In the genomic region with DNA sequence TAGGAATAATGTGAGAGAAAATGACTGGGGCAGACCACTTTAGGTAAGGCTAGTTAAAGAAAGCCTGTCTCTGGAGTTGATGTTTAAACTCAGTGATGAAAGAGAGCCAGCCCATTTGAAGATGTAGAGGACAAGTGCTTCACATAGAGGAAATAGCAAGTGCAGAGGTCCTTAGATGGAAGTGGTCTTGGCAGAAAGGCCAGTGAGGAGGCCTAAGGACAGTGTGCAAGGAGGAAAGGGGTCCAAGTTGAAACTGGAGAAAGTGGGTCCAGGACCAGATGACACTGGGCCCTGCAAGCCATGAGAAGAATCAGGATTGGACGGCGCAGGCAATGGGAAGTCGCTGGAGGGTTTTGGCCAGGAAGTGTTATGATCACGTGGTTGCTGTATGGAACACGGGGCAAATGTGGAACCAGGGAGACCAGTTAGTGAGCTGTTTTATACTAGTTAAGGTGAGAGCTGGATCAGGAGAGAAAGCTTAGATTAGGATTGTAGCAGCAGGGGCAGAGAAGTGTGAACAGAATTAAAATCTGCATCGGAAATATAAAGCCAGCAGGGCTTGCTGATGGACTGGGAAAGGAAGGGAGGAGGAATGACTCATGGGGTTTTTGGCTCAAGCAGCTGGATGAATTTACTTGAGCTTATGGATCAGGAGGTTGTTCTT, we compare ENCODE assay signal across 8 cellular contexts. TPM values are rescaled to one million over a fixed set of nuclear protein-coding genes. Genes with fewer than 3 reads are reported as not detected.
DNase-seq lines count a peak whose midpoint lies in the region; ATAC-seq and TF ChIP-seq lines count a peak whose summit lies in the region.

No MANE protein-coding gene starts in this region.

- H3K9me3 Mint-ChIP-seq in naive thymus-derived CD4-positive, alpha-beta T cell = no peaks in the 10 kb centered on the region

- peak; percentile 65 for ATAC-seq in Right ventricle myocardium inferior
- peak; percentile 19 for ATAC-seq in naive thymus-derived CD4-positive, alpha-beta T cell

- intact Hi-C loops in Right ventricle myocardium inferior (cut with DNase I) = loop anchor here (2.0 to 5.0 kb wide), 2 partner anchors 33 to 48 kb away; a partner anchor contains a TSS
- intact Hi-C loops in cardiac septum (cut with DNase I) = loop anchor here (5.0 kb wide), 1 partner anchor 48 kb away; a partner anchor contains a TSS
- intact Hi-C loops in dorsolateral prefrontal cortex (cut with DNase I) = no loop called here
- intact Hi-C loops in naive thymus-derived CD4-positive, alpha-beta T cell (cut with micrococcal nuclease) = loop anchor here (1.0 to 10.0 kb wide), 3 partner anchors 8 to 525 kb away; no protein-coding TSS in a partner anchor

- H3K9me3 ChIP-seq in naive thymus-derived CD4-positive, alpha-beta T cell (ENCODE audit: control insufficient read depth in 2 of 3, low read length in 3 of 3) = no peaks in the 10 kb centered on the region

- H3K27me3 ChIP-seq in dorsolateral prefrontal cortex = no peaks in the 10 kb centered on the region
- no peaks in the 10 kb centered on the region for H3K27me3 ChIP-seq in naive thymus-derived CD4-positive, alpha-beta T cell (ENCODE audit: control insufficient read depth in 2 of 2, insufficient read depth in 2 of 2, low read length in 2 of 2)

- H3K4me1 ChIP-seq in naive thymus-derived CD4-positive, alpha-beta T cell (ENCODE audit: control insufficient read depth in 2 of 2, insufficient read depth in 2 of 2, low read length in 2 of 2) = peaks cover 0 to 6% of the 10 kb centered on the region in 2 donors

- TF ChIP-seq CTCF in dorsolateral prefrontal cortex (IDR thresholded peaks at IDR 0.05 in 54 of 56, conservative IDR thresholded peaks at IDR 0.05 in 2 of 56; ENCODE audit: low read depth in 1 of 56, partially characterized antibody in 56 of 56) = peak in 4 of 56 donors; percentile 9 to 18 (median 15)

- H3K36me3 Mint-ChIP-seq in naive thymus-derived CD4-positive, alpha-beta T cell = peaks cover 0 to 2% (median 0%) of the 10 kb centered on the region in 5 donors

- H3K27ac Mint-ChIP-seq in naive thymus-derived CD4-positive, alpha-beta T cell = peak overlapping the region; percentile 38 to 90 (median 71)

- DNase-seq in Right ventricle myocardium inferior (ENCODE audit: missing footprints) (no peak), cardiac septum (ENCODE audit: low spot score) (no peak), RKO (ENCODE audit: low spot score) (peak; percentile 83), dorsolateral prefrontal cortex (peak in 4 of 10 donors; percentile 16 to 50 (median 36)), SIG-M5 (lab: John Stamatoyannopoulos, UW) (no peak), NCI-H187 (lab: John Stamatoyannopoulos, UW) (no peak), NCI-H1092 treated with DMSO at 0.1 percent for 48 hours (lab: John Stamatoyannopoulos, UW) (no peak)
- DNase-seq in naive thymus-derived CD4-positive, alpha-beta T cell = no peak

- H3K4me3 ChIP-seq in dorsolateral prefrontal cortex = peak overlapping the region in 30 of 59 donors; percentile 2 to 49 (median 23)
- no peak overlapping the region for H3K4me3 ChIP-seq in naive thymus-derived CD4-positive, alpha-beta T cell (ENCODE audit: low read length)

- H3K27ac ChIP-seq in dorsolateral prefrontal cortex = peak overlapping the region in 12 of 59 donors; percentile 2 to 40 (median 19)
- H3K27ac ChIP-seq in naive thymus-derived CD4-positive, alpha-beta T cell (ENCODE audit: low read depth, low read length) = peak overlapping the region; percentile 2

- H3K27me3 Mint-ChIP-seq in naive thymus-derived CD4-positive, alpha-beta T cell = no peaks in the 10 kb centered on the region

- peak overlapping the region in 9 of 10 donors; percentile 2 to 51 (median 32) for H3K4me3 Mint-ChIP-seq in naive thymus-derived CD4-positive, alpha-beta T cell

- CTCF ChIA-PET in naive thymus-derived CD4-positive, alpha-beta T cell (lab: Charles Lee) = interaction anchor here (0.6 to 15.6 kb wide), 5 partner anchors 19 to 62 kb away, joined by 3 to 249 read pairs (median 3); no protein-coding TSS in a partner anchor

- POLR2A ChIA-PET in naive thymus-derived CD4-positive, alpha-beta T cell (lab: Charles Lee) = interaction anchor here (0.6 to 2.9 kb wide), 3 partner anchors 21 to 58 kb away, joined by 3 to 15 read pairs (median 5); no protein-coding TSS in a partner anchor

- peaks cover 17 to 54% (median 31%) of the 10 kb centered on the region in 7 donors for H3K4me1 Mint-ChIP-seq in naive thymus-derived CD4-positive, alpha-beta T cell

- H3K36me3 ChIP-seq in naive thymus-derived CD4-positive, alpha-beta T cell (ENCODE audit: control insufficient read depth in 2 of 3, insufficient read depth in 3 of 3, low read length in 3 of 3) = no peaks in the 10 kb centered on the region

RNA-seq across cellular contexts. Expression of a gene that starts 48.0 kb away (rescaled TPM):
- total RNA-seq in Right ventricle myocardium inferior (not detected), cardiac septum (not detected), dorsolateral prefrontal cortex (1 to 10 TPM in 2 of 120 experiments, not detected in 118; 3.2 to 4.6 TPM)
- total RNA-seq in naive thymus-derived CD4-positive, alpha-beta T cell = not detected
- polyA plus RNA-seq in naive thymus-derived CD4-positive, alpha-beta T cell = not detected

Comparison
In these comparisons a context has a peak if more than half of its experiments do, and no peak if none do; other contexts are left out.
1. intact Hi-C loops: an anchor here in Right ventricle myocardium inferior (2.0 to 5.0 kb wide), cardiac septum (5.0 kb wide) and naive thymus-derived CD4-positive, alpha-beta T cell (1.0 to 10.0 kb wide); none called in dorsolateral prefrontal cortex.